In the genomic region with DNA sequence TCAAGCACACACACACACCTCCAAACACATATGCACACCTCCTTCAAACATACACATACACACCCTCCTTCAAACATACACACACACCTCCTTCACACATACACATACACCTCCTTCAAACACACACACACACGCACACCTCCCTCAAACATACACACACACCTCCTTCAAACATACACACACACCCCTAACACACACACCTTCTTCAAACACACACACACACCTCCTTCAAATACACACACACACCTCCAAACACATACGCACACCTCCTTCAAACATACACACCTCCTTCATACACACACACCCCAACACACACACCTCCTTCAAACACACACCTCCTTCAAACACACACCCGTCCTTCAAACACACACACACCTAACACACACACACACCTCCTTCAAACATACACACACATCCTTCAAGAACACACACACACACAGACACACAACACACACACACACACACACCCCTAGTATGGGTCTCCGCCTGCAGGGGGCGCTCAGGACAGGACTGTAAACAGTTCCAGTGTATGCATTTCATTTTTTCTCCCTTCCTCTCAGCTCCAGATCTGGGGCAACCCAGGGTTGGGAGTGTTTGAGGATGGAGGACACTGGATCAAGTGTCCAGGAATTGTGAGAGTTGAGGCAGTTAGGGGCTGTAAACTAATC, we compare ENCODE assay signal across 13 cellular contexts. TPM values are rescaled to one million over a fixed set of nuclear protein-coding genes. Genes with fewer than 3 reads are reported as not detected.
DNase-seq lines count a peak whose midpoint lies in the region; ATAC-seq and TF ChIP-seq lines count a peak whose summit lies in the region.
"Had no signal": no experiment of that assay in that cellular context is flagged by ENCODE, and none has a peak within 500 bp of the region (broad histone marks: within the 10 kb centered on the region; RNA-seq: fewer than 3 reads in every experiment).

No MANE protein-coding gene starts in this region.

- H3K9me3 ChIP-seq in adipocyte (ENCODE audit: control insufficient read depth, low read length): no peaks in the 10 kb centered on the region
- H3K9me3 ChIP-seq in hepatocyte (ENCODE audit: low read depth): no peaks in the 10 kb centered on the region
- H3K9me3 ChIP-seq in suprapubic skin: no peaks in the 10 kb centered on the region

- H3K4me1 ChIP-seq in adipocyte (ENCODE audit: control insufficient read depth, insufficient read depth, low read length): no peaks in the 10 kb centered on the region
- H3K4me1 ChIP-seq in hepatocyte (ENCODE audit: insufficient read depth): no peaks in the 10 kb centered on the region
- peaks cover 6% of the 10 kb centered on the region for H3K4me1 ChIP-seq in suprapubic skin

- H3K9me2 ChIP-seq in hepatocyte (replicated peaks; ENCODE audit: insufficient read depth): no peaks in the 10 kb centered on the region

- peak; percentile 28 for DNase-seq in stimulated activated CD4-positive, alpha-beta T cell treated with anti-CD3 and anti-CD28 coated beads, Interleukin-15, amount 100 ng/mL, for 24 hours
- no peak for DNase-seq in stimulated activated CD4-positive, alpha-beta T cell treated with anti-CD3 and anti-CD28 coated beads, Interleukin-4, amount 100 ng/mL, for 24 hours
- DNase-seq in adipocyte (ENCODE audit: low read depth) (peak; percentile 49), hepatocyte (ENCODE audit: low spot score) (no peak), suprapubic skin (ENCODE audit: low spot score in 2 of 2) (no peak), NCI-H1417 (lab: John Stamatoyannopoulos, UW) (no peak)
- DNase-seq: activated CD4-positive, alpha-beta T cell treated with anti-CD3 and anti-CD28 coated beads for 4 hours; AML-193; KBM-7; NCI-H2081 had no signal

- ATAC-seq in HG02981 (IDR thresholded peaks at IDR 0.05; ENCODE audit: unreplicated experiment) (no peak), GM19351 (IDR thresholded peaks at IDR 0.05; ENCODE audit: unreplicated experiment) (no peak)

- no peak overlapping the region for H3K27ac ChIP-seq in hepatocyte
- H3K27ac ChIP-seq in suprapubic skin: no peak overlapping the region

- no peaks in the 10 kb centered on the region for H3K79me2 ChIP-seq in hepatocyte

- peak; percentile 46 for TF ChIP-seq CTCF in hepatocyte (IDR thresholded peaks at IDR 0.05; ENCODE audit: poor library complexity)
- TF ChIP-seq CTCF in suprapubic skin (IDR thresholded peaks at IDR 0.05): no peak

- no peak overlapping the region for H2AFZ ChIP-seq in hepatocyte

- no peak overlapping the region for H3K9ac ChIP-seq in adipocyte (ENCODE audit: low read length)

- no peak overlapping the region for H3K4me3 ChIP-seq in adipocyte (ENCODE audit: low read length)
- H3K4me3 ChIP-seq in hepatocyte: no peak overlapping the region
- no peak overlapping the region for H3K4me3 ChIP-seq in suprapubic skin

- TF ChIP-seq EP300 in suprapubic skin (IDR thresholded peaks at IDR 0.05): no peak

- no peak for TF ChIP-seq POLR2A in suprapubic skin (IDR thresholded peaks at IDR 0.05)

- H3K36me3 ChIP-seq in adipocyte (ENCODE audit: control insufficient read depth, insufficient read depth, low read length, severe bottlenecking) (no peaks in the 10 kb centered on the region), hepatocyte (replicated peaks; ENCODE audit: insufficient read depth, low read depth) (no peaks in the 10 kb centered on the region), suprapubic skin (no peaks in the 10 kb centered on the region)

- H3K27me3 ChIP-seq in adipocyte (replicated peaks; ENCODE audit: control insufficient read depth, insufficient read depth, low read length) (peaks cover 66% of the 10 kb centered on the region), hepatocyte (no peaks in the 10 kb centered on the region), suprapubic skin (peaks cover 19% of the 10 kb centered on the region)

- WGBS in hepatocyte (ENCODE audit: low lambda C conversion rate, missing lambda C conversion rate): 60% methylated on average over 5 of the region's 5 CpGs
- 76% methylated on average over 5 of the region's 5 CpGs for WGBS in suprapubic skin

- H4K20me1 ChIP-seq in hepatocyte (ENCODE audit: insufficient read depth, poor library complexity, severe bottlenecking): no peaks in the 10 kb centered on the region

- H3K4me2 ChIP-seq in hepatocyte: no peak overlapping the region

RNA-seq across cellular contexts. Expression of gene LGR6, which starts 12.1 kb away (rescaled TPM):
- total RNA-seq in hepatocyte: 0.32 and 0.80 TPM in 2 replicates
- 1.1 and 1.5 TPM in 2 replicates for polyA plus RNA-seq in hepatocyte
- total RNA-seq in suprapubic skin: 1 to 10 TPM; 1.6 to 4.9 (median 4.1) TPM

RNA-seq across cellular contexts. Expression of gene PTPN7, which starts 45.3 kb away (rescaled TPM):
- total RNA-seq in hepatocyte (not detected in 2 replicates), suprapubic skin (1 to 10 TPM in 1 of 4 donors, under 1 TPM in 2, not detected in 1; 0.42 to 2.7 (median 0.60) TPM)
- 0.35 and 0.41 TPM in 2 replicates for polyA plus RNA-seq in hepatocyte
- total RNA-seq: frontal cortex had no signal

Comparison
In these comparisons a context has a peak if more than half of its experiments do, and no peak if none do; other contexts are left out.
1. DNase-seq: peak in stimulated activated CD4-positive, alpha-beta T cell treated with anti-CD3 and anti-CD28 coated beads, Interleukin-15, amount 100 ng/mL, for 24 hours (single experiment) and adipocyte (single experiment); none in stimulated activated CD4-positive, alpha-beta T cell treated with anti-CD3 and anti-CD28 coated beads, Interleukin-4, amount 100 ng/mL, for 24 hours (single experiment), hepatocyte (single experiment), suprapubic skin (0 of 2) and NCI-H1417 (0 of 3).